ENCODE assay signal across 25 cellular contexts in genomic region chr12:89111964-89112363, GRCh38.
DNase-seq lines count a peak whose midpoint lies in the region; ATAC-seq, FAIRE-seq and TF ChIP-seq lines count a peak whose summit lies in the region.
"Had no signal": no experiment of that assay in that cellular context is flagged by ENCODE, and none has a peak within 500 bp of the region (broad histone marks: within the 10 kb centered on the region; RNA-seq: fewer than 3 reads in every experiment).

No MANE protein-coding gene starts in this region.

- ATAC-seq in GM23338 (no peak), GM18861 (IDR thresholded peaks at IDR 0.05; ENCODE audit: unreplicated experiment) (no peak)
- ATAC-seq: A549 had no signal

- H2BK20ac ChIP-seq in H1 (ENCODE audit: low read length), result no peak overlapping the region

- TF ChIP-seq CTCF in GM23338 (conservative IDR thresholded peaks at IDR 0.05; ENCODE audit: low read depth in 2 of 2) (no peak), H1 (IDR thresholded peaks at IDR 0.05; ENCODE audit: control extremely low read depth in 1 of 3, insufficient read depth in 1 of 3, low read depth in 1 of 3, low read length in 3 of 3) (no peak)

- no peaks in the 10 kb centered on the region for H3K36me3 ChIP-seq in GM23338 (ENCODE audit: insufficient read depth)
- no peaks in the 10 kb centered on the region for H3K36me3 ChIP-seq in H1 (ENCODE audit: control insufficient read depth in 2 of 4, insufficient read depth in 4 of 4, low read length in 3 of 4)
- H3K36me3 ChIP-seq: BE2C; BLaER1 treated with 17β-estradiol and CSF1 and Interleukin-3, amounts not matched to agents 10 nM and 100 nM had no signal

- no peak overlapping the region for H2BK12ac ChIP-seq in H1 (ENCODE audit: low read depth, low read length)

- FAIRE-seq in H1 (lab: Jason Lieb, UNC), result no peak
- FAIRE-seq: A549, G401.6, GM12892, GM19239 had no signal

- no peak overlapping the region for H3K56ac ChIP-seq in H1 (replicated peaks; ENCODE audit: insufficient read length, low read depth, low read length)

- no peak overlapping the region for H2BK5ac ChIP-seq in H1 (ENCODE audit: low read depth, low read length)

- H4K20me1 ChIP-seq in GM23338 (replicated peaks; ENCODE audit: insufficient read depth) (no peaks in the 10 kb centered on the region), H1 (replicated peaks in 1 of 2; ENCODE audit: control insufficient read depth in 1 of 2, insufficient read depth in 2 of 2, low read length in 2 of 2) (no peaks in the 10 kb centered on the region)
- H4K20me1 ChIP-seq: BLaER1 treated with 17β-estradiol and CSF1 and Interleukin-3, amounts not matched to agents 10 nM and 100 nM had no signal

- no peak overlapping the region for H3K4me2 ChIP-seq in GM23338
- H3K4me2 ChIP-seq in H1 (ENCODE audit: insufficient read depth in 1 of 2, low read depth in 2 of 2, low read length in 2 of 2), result no peak overlapping the region
- H3K4me2 ChIP-seq: A549; BLaER1 treated with 17β-estradiol and CSF1 and Interleukin-3, amounts not matched to agents 10 nM and 100 nM had no signal

- POLR2A ChIA-PET in H1 (lab: Charles Lee; ENCODE audit: partially characterized antibody), result no interaction called here

- DNase-seq in GM23338 (ENCODE audit: low spot score), result no peak
- no peak for DNase-seq in H1 (ENCODE audit: low read depth in 1 of 2, low spot score in 2 of 2)
- no peak for DNase-seq in activated CD4-positive, alpha-beta T cell treated with anti-CD3 and anti-CD28 coated beads, Interleukin-2, amount 50 U/mL, for 4 hours
- no peak for DNase-seq in mucosa of gallbladder (ENCODE audit: low spot score)
- no peak for DNase-seq in SW 1271 (lab: John Stamatoyannopoulos, UW)
- DNase-seq: 8988T; ACHN; AML-193; BE2C; Calu3; CD4-positive, alpha-beta T cell; CD8-positive, alpha-beta memory T cell; DMS53; DMS79 treated with DMSO at 0.1 percent for 48 hours; GOT3; H7; HCEC 1CT had no signal

- H4K5ac ChIP-seq in H1 (ENCODE audit: insufficient read length, low read depth, low read length), result no peak overlapping the region

- H3K4me3 ChIP-seq in GM23338 (no peak overlapping the region), H1 (ENCODE audit: extremely low read depth in 1 of 4, insufficient read depth in 2 of 4, low read depth in 3 of 4, low read length in 4 of 4) (no peak overlapping the region)
- H3K4me3 ChIP-seq: A549; BLaER1 treated with 17β-estradiol and CSF1 and Interleukin-3, amounts not matched to agents 10 nM and 100 nM had no signal

- H4K8ac ChIP-seq in H1 (ENCODE audit: extremely low read depth, insufficient read depth, low read length), result no peak overlapping the region

- H3K23ac ChIP-seq in H1 (ENCODE audit: insufficient read length), result no peak overlapping the region

- H3K27me3 ChIP-seq in GM23338 (ENCODE audit: insufficient read depth) (no peaks in the 10 kb centered on the region), H1 (replicated peaks in 1 of 4; ENCODE audit: control insufficient read depth in 3 of 4, extremely low read depth in 1 of 4, insufficient read depth in 3 of 4, low read length in 3 of 4) (no peaks in the 10 kb centered on the region)
- H3K27me3 ChIP-seq: BE2C; BLaER1 treated with 17β-estradiol and CSF1 and Interleukin-3, amounts not matched to agents 10 nM and 100 nM had no signal

- no peak overlapping the region for H3K4ac ChIP-seq in H1 (replicated peaks; ENCODE audit: insufficient read length, low read depth, low read length)

- TF ChIP-seq POLR2A in H1 (IDR thresholded peaks at IDR 0.05; ENCODE audit: control extremely low read depth in 1 of 2, low read depth in 2 of 2, low read length in 2 of 2), result no peak

- H3K27ac Mint-ChIP-seq in GM23338, result no peak overlapping the region
- H3K27ac Mint-ChIP-seq: CD14-positive monocyte; CD4-positive, alpha-beta T cell; CD8-positive, alpha-beta memory T cell had no signal

- H2AK5ac ChIP-seq in H1 (ENCODE audit: low read depth, low read length), result no peak overlapping the region

- H3F3A ChIP-seq in GM23338 (replicated peaks; ENCODE audit: low read depth), result no peaks in the 10 kb centered on the region

- no peak overlapping the region for H3K9ac ChIP-seq in H1 (replicated peaks in 1 of 4; ENCODE audit: extremely low read depth in 1 of 4, low read depth in 3 of 4, low read length in 3 of 4)
- H3K9ac ChIP-seq: BLaER1 treated with 17β-estradiol and CSF1 and Interleukin-3, amounts not matched to agents 10 nM and 100 nM had no signal

- peaks cover 14% of the 10 kb centered on the region; the same call in 1 of the 2 replicates for H3K4me1 ChIP-seq in GM23338 (ENCODE audit: insufficient read depth)
- H3K4me1 ChIP-seq in H1 (replicated peaks in 1 of 4; ENCODE audit: control insufficient read depth in 3 of 4, insufficient read depth in 4 of 4, low read length in 3 of 4), result peaks cover 0 to 3% (median 0%) of the 10 kb centered on the region in 4 experiments; a peak in 1 of 7 replicates
- H3K4me1 ChIP-seq: A549, BE2C had no signal

- H2AFZ ChIP-seq in GM23338 (peak overlapping the region; percentile 57; the same call in 1 of the 2 replicates), H1 (ENCODE audit: low read length) (peak overlapping the region; percentile 68; the same call in 1 of the 2 replicates)

- no peak overlapping the region for H3K14ac ChIP-seq in H1 (ENCODE audit: insufficient read length)

- 88% methylated on average over 2 of the region's 2 CpGs; no CpG with 5 or more reads in 1 of the 2 experiments for WGBS in H1 (ENCODE audit: extremely low coverage in 1 of 2, insufficient coverage in 1 of 2, insufficient read length in 1 of 2, insufficient replicate concordance in 2 of 2, low coverage in 1 of 2, low lambda C conversion rate in 2 of 2, missing lambda C conversion rate in 1 of 2), 2 experiments

- H3K27ac ChIP-seq in GM23338 (ENCODE audit: low read depth) (no peak overlapping the region), H1 (ENCODE audit: low read depth, low read length) (no peak overlapping the region)
- H3K27ac ChIP-seq: A549; BLaER1 treated with 17β-estradiol and CSF1 and Interleukin-3, amounts not matched to agents 10 nM and 100 nM had no signal

- H3K4me3 Mint-ChIP-seq in GM23338, result no peak overlapping the region
- H3K4me3 Mint-ChIP-seq: CD14-positive monocyte; CD4-positive, alpha-beta T cell; CD8-positive, alpha-beta memory T cell had no signal

- H3K4me1 Mint-ChIP-seq in GM23338, result peaks cover 14% of the 10 kb centered on the region
- H3K4me1 Mint-ChIP-seq: CD14-positive monocyte; CD8-positive, alpha-beta memory T cell had no signal

- no peak overlapping the region for H2BK15ac ChIP-seq in H1 (ENCODE audit: low read length)

- H4K91ac ChIP-seq in H1 (replicated peaks; ENCODE audit: insufficient read length, low read length), result no peak overlapping the region

- H3K23me2 ChIP-seq in H1 (ENCODE audit: low read depth, low read length), result no peaks in the 10 kb centered on the region

- H3K79me1 ChIP-seq in H1 (ENCODE audit: low read depth, low read length), result no peaks in the 10 kb centered on the region

- H3K9me3 Mint-ChIP-seq in GM23338, result no peaks in the 10 kb centered on the region
- H3K9me3 Mint-ChIP-seq: CD4-positive, alpha-beta T cell; CD8-positive, alpha-beta memory T cell had no signal

- CTCF ChIA-PET in H1 (lab: Charles Lee; ENCODE audit: partially characterized antibody), result interaction anchor here (0.9 to 1.9 kb wide), 3 partner anchors 25 to 61 kb away, joined by 3 to 7 read pairs (median 5); no protein-coding TSS in a partner anchor

- TF ChIP-seq EP300 in Ishikawa (IDR thresholded peaks at IDR 0.05; ENCODE audit: borderline replicate concordance) (no peak), H1 (IDR thresholded peaks at IDR 0.05; ENCODE audit: borderline replicate concordance in 1 of 2, low read depth in 2 of 2, low read length in 2 of 2) (no peak)

- H3K79me2 ChIP-seq in GM23338 (replicated peaks; ENCODE audit: insufficient read depth) (no peaks in the 10 kb centered on the region), H1 (ENCODE audit: control insufficient read depth in 1 of 2, insufficient read depth in 2 of 2, low read length in 2 of 2) (no peaks in the 10 kb centered on the region)

- H3K9me3 ChIP-seq in H1 (ENCODE audit: insufficient read depth in 2 of 2, low read depth in 1 of 2, low read length in 1 of 2), result no peaks in the 10 kb centered on the region
- H3K9me3 ChIP-seq: BE2C; BLaER1 treated with 17β-estradiol and CSF1 and Interleukin-3, amounts not matched to agents 10 nM and 100 nM had no signal

- peaks cover 4% of the 10 kb centered on the region for H3K9me2 ChIP-seq in GM23338 (ENCODE audit: insufficient read depth)

- no peak overlapping the region for H2BK120ac ChIP-seq in H1 (replicated peaks; ENCODE audit: low read depth, low read length)

- no peaks in the 10 kb centered on the region for H3K36me3 Mint-ChIP-seq in GM23338 (ENCODE audit: low read depth)
- H3K36me3 Mint-ChIP-seq: CD14-positive monocyte; CD8-positive, alpha-beta memory T cell had no signal

- H3K27me3 Mint-ChIP-seq in GM23338 (ENCODE audit: insufficient read depth, low read depth, poor library complexity), result no peaks in the 10 kb centered on the region
- H3K27me3 Mint-ChIP-seq: CD4-positive, alpha-beta T cell had no signal

- no peak overlapping the region for H3K18ac ChIP-seq in H1 (ENCODE audit: extremely low read depth, low read length)

- TF ChIP-seq RAD21 in Ishikawa (IDR thresholded peaks at IDR 0.05; ENCODE audit: low read depth) (no peak), H1 (IDR thresholded peaks at IDR 0.05 in 1 of 2, conservative IDR thresholded peaks at IDR 0.05 in 1 of 2; ENCODE audit: low read depth in 2 of 2, low read length in 2 of 2) (no peak)

TF ChIP-seq in GM23338, 12 proteins besides CTCF, POLR2A, EP300 and RAD21 (continues in another document):
- TF ChIP-seq ZNF331 (CRISPR knock-in tag; IDR thresholded peaks at IDR 0.05; ENCODE audit: low read depth) (no peak), POLR2AphosphoS5 (IDR thresholded peaks at IDR 0.05; ENCODE audit: low read depth) (no peak), EZH2 (IDR thresholded peaks at IDR 0.05; ENCODE audit: low read depth, unreplicated experiment) (no peak)

TF ChIP-seq in Ishikawa, 13 proteins besides CTCF, POLR2A, EP300 and RAD21:
- TF ChIP-seq USF1 (IDR thresholded peaks at IDR 0.05) (0 out of 2 replicates have a peak, but pooled peaks have one; percentile 23), YY1 (IDR thresholded peaks at IDR 0.05; ENCODE audit: low read depth) (no peak)

TF ChIP-seq in H1, 55 proteins besides CTCF, POLR2A, EP300 and RAD21 (continues in another document):
- TF ChIP-seq BACH1 (IDR thresholded peaks at IDR 0.05; ENCODE audit: low read length), result no peak
- TF ChIP-seq SIN3A (conservative IDR thresholded peaks at IDR 0.05 in 1 of 2, IDR thresholded peaks at IDR 0.05 in 1 of 2; ENCODE audit: low read depth in 1 of 2, low read length in 2 of 2), result no peak
- no peak for TF ChIP-seq RBBP5 (IDR thresholded peaks at IDR 0.05; ENCODE audit: borderline replicate concordance, low read depth, low read length)
- no peak for TF ChIP-seq NANOG (IDR thresholded peaks at IDR 0.05; ENCODE audit: insufficient read depth, low read depth, low read length, poor library complexity, severe bottlenecking)
- no peak for TF ChIP-seq TEAD4 (IDR thresholded peaks at IDR 0.05; ENCODE audit: low read depth, low read length)
- no peak for TF ChIP-seq FOSL1 (IDR thresholded peaks at IDR 0.05; ENCODE audit: insufficient read depth, low read depth, low read length)
- no peak for TF ChIP-seq SP4 (IDR thresholded peaks at IDR 0.05; ENCODE audit: low read length)
- TF ChIP-seq BCL11A (IDR thresholded peaks at IDR 0.05; ENCODE audit: low read depth in 2 of 2, low read length in 2 of 2), result no peak
- no peak for TF ChIP-seq GTF2F1 (IDR thresholded peaks at IDR 0.05; ENCODE audit: borderline replicate concordance, low read depth, low read length)
